In genomic region chr12:69359531-69360347, GRCh38 we compare ENCODE assay signal across 1 cellular context.
TF ChIP-seq lines count a peak whose summit lies in the region.

YEATS4 (plus strand) TSS chr12:69359743; CDS start chr12:69359973, 230 bp downstream.

TF ChIP-seq in A549, 52 proteins besides CTCF, POLR2A, EP300 and RAD21 (continued from another document):
- peak; percentile 38; the same call in 1 of the 2 replicates for TF ChIP-seq PBX3 (IDR thresholded peaks at IDR 0.05)
- peak; percentile 91 for TF ChIP-seq PHF8 (IDR thresholded peaks at IDR 0.05; ENCODE audit: borderline replicate concordance, low read depth)
- TF ChIP-seq RFX5 (IDR thresholded peaks at IDR 0.05), result 0 out of 2 replicates have a peak, but pooled peaks have one; percentile 32
- TF ChIP-seq NPAS2 (CRISPR knock-in tag; IDR thresholded peaks at IDR 0.05; ENCODE audit: borderline replicate concordance), result no peak
- no peak for TF ChIP-seq CBX8 (IDR thresholded peaks at IDR 0.05)
- TF ChIP-seq HOXB5 (CRISPR knock-in tag; IDR thresholded peaks at IDR 0.05), result peak; percentile 28; the same call in 1 of the 2 replicates
- TF ChIP-seq FOSB (CRISPR knock-in tag; IDR thresholded peaks at IDR 0.05), result no peak
- peak; percentile 85; the same call in 2 of the 3 replicates for TF ChIP-seq BCL3 (IDR thresholded peaks at IDR 0.05)
- no peak for TF ChIP-seq MAFK (IDR thresholded peaks at IDR 0.05; ENCODE audit: partially characterized antibody)
- no peak for TF ChIP-seq ESRRA (IDR thresholded peaks at IDR 0.05; ENCODE audit: borderline replicate concordance, low read length)
- no peak for TF ChIP-seq HEYL (CRISPR knock-in tag; IDR thresholded peaks at IDR 0.05)
- no peak for TF ChIP-seq RNF2 (IDR thresholded peaks at IDR 0.05; ENCODE audit: borderline replicate concordance, low read depth)
- TF ChIP-seq JUNB (IDR thresholded peaks at IDR 0.05), result no peak
- TF ChIP-seq JUN (IDR thresholded peaks at IDR 0.05), result peak; percentile 78 to 82; a peak in 3 of 5 replicates
- no peak for TF ChIP-seq RCOR1 (IDR thresholded peaks at IDR 0.05; ENCODE audit: low read depth, low read length)
- TF ChIP-seq TFCP2L1 (CRISPR knock-in tag; IDR thresholded peaks at IDR 0.05), result 0 out of 2 replicates have a peak, but pooled peaks have one; percentile 25
- no peak for TF ChIP-seq USF2 (IDR thresholded peaks at IDR 0.05)
- no peak for TF ChIP-seq CEBPB (IDR thresholded peaks at IDR 0.05)
- TF ChIP-seq EHMT2 (IDR thresholded peaks at IDR 0.05; ENCODE audit: low read depth), result no peak
- no peak for TF ChIP-seq CHD2 (IDR thresholded peaks at IDR 0.05; ENCODE audit: low read length, partially characterized antibody)
- TF ChIP-seq HOXA7 (CRISPR knock-in tag; IDR thresholded peaks at IDR 0.05), result no peak
- 0 out of 2 replicates have a peak, but pooled peaks have one; percentile 41 for TF ChIP-seq HOXB13 (CRISPR knock-in tag; IDR thresholded peaks at IDR 0.05; ENCODE audit: low read depth)
- TF ChIP-seq EHF (CRISPR knock-in tag; IDR thresholded peaks at IDR 0.05), result 0 out of 2 replicates have a peak, but pooled peaks have one; percentile 50
- no peak for TF ChIP-seq NR3C1 (IDR thresholded peaks at IDR 0.05)
- no peak for TF ChIP-seq CHD4 (IDR thresholded peaks at IDR 0.05; ENCODE audit: borderline replicate concordance)
- peak; percentile 85 for TF ChIP-seq KDM5A (IDR thresholded peaks at IDR 0.05)
- TF ChIP-seq FOXS1 (CRISPR knock-in tag; IDR thresholded peaks at IDR 0.05), result no peak
- no peak for TF ChIP-seq ZNF302 (CRISPR knock-in tag; IDR thresholded peaks at IDR 0.05)
TF ChIP-seq in A549: peak in this region for 16.
